Comparison of ENCODE assay signal across 1 cellular context in the genomic region with DNA sequence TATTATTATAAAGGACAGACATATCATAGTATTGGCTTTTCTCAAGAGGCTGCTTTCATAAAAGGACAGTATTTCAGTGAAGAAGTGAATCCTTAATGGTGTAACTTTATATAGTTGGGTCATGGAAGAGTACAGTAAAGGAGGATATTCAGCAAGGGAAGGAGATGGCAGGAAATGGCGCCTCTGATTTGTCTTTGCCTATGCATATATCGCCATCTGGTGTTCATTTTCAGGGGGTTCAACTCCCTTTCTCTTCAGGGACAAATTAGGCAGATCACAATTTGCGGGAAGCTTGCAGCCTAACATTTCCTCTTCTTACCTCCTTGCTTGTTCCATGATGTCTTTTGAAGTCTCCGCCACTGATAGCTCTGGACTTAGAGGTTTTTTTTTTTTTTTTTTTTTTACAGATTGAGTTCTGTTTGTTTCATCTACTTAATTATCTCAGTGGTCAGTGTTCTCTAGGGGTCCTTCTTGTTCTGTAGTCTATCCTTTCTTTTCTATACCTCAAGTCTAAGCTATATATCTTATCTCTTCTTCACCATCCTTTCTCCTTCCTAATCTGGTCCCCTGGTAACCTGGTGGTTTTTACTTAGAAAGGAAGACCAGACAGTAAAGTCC.
TF ChIP-seq lines count a peak whose summit lies in the region.

No MANE protein-coding gene starts in this region.

TF ChIP-seq in IMR-90, 13 proteins besides CTCF, POLR2A, EP300 and RAD21:
- TF ChIP-seq SMC3 (IDR thresholded peaks at IDR 0.05; ENCODE audit: low read depth, low read length) = peak; percentile 99
- TF ChIP-seq MAZ (IDR thresholded peaks at IDR 0.05; ENCODE audit: borderline replicate concordance, low read depth, low read length) = no peak
